Comparison of ENCODE assay signal across 8 cellular contexts in the genomic region with DNA sequence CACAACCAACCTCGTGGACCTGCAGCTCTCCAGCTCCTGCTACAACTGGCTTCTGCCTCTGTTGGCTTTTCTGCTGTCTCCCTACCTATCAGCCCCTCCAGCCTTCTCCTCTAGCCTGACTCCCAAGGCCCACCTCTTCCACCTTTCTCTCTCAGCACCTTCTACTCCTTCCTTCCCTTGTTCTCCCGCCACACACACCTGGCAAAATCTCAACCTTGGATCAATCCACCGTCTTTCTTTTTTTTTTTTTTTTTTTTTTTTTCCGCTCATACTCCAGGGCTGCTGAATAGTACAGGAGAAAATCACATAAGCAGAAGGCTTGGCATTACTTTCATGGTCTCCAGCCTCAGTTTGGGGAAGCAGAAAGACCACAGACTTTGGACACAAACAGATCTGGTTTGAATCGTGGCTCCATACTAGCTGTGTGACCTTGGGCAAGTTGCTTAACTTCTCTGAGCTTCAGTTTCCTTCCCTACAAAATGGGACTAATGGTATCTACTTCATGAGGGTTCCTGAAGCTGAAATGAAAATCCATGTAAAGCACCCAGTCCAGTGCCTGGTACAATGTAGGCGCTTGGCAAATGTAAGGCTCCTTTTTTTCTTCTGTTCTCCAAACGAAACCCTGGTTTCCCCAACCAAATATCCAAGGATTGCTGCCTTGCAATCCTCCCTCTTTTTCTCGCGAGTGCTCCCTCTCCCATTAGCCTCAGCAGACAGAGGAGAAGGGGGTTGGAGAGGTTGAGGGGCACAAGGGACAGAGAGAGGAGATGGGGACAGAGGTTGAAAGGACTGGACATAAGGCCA. TPM values are rescaled to one million over a fixed set of nuclear protein-coding genes. Genes with fewer than 3 reads are reported as not detected.
DNase-seq lines count a peak whose midpoint lies in the region; ATAC-seq, FAIRE-seq and TF ChIP-seq lines count a peak whose summit lies in the region.

No MANE protein-coding gene starts in this region.

- H3K9me3 Mint-ChIP-seq in naive thymus-derived CD8-positive, alpha-beta T cell, result peaks cover 0 to 7% (median 0%) of the 10 kb centered on the region in 9 donors

- CTCF ChIA-PET in A673 (lab: Charles Lee), result no interaction called here
- CTCF ChIA-PET in H1 (lab: Charles Lee; ENCODE audit: partially characterized antibody), result no interaction called here

- WGBS in H1 (ENCODE audit: extremely low coverage in 1 of 2, insufficient coverage in 1 of 2, insufficient read length in 1 of 2, insufficient replicate concordance in 2 of 2, low coverage in 1 of 2, low lambda C conversion rate in 2 of 2, missing lambda C conversion rate in 1 of 2), 2 experiments, result 73% methylated on average over 4 of the region's 9 CpGs; no CpG with 5 or more reads in 1 of the 2 experiments

- BruUV-seq in A673 (replicated peaks; lab: Mats Ljungman, UMichigan), result no TSS peak

- H2AFZ ChIP-seq in H1 (ENCODE audit: low read length), result no peak overlapping the region

- peak overlapping the region; percentile 70 to 97 for H3K4me2 ChIP-seq in H1 (ENCODE audit: insufficient read depth in 1 of 2, low read depth in 2 of 2, low read length in 2 of 2)

- peaks cover 14 to 44% (median 28%) of the 10 kb centered on the region in 5 donors for H3K27me3 Mint-ChIP-seq in naive thymus-derived CD8-positive, alpha-beta T cell

- no peak for FAIRE-seq in H1 (lab: Jason Lieb, UNC)

- TF ChIP-seq CTCF in A673 (conservative IDR thresholded peaks at IDR 0.05; ENCODE audit: low read depth, low read length) (no peak), LNCaP clone FGC (IDR thresholded peaks at IDR 0.05; ENCODE audit: control insufficient read depth, extremely low read depth, insufficient read depth) (no peak), H1 (IDR thresholded peaks at IDR 0.05; ENCODE audit: control extremely low read depth in 1 of 3, insufficient read depth in 1 of 3, low read depth in 1 of 3, low read length in 3 of 3) (no peak), mucosa of descending colon (IDR thresholded peaks at IDR 0.05) (no peak)

- peak overlapping the region; percentile 50; the same call in 1 of the 2 replicates for H2BK12ac ChIP-seq in H1 (ENCODE audit: low read depth, low read length)

- no peak overlapping the region for H2BK20ac ChIP-seq in H1 (ENCODE audit: low read length)

- H3K23me2 ChIP-seq in H1 (ENCODE audit: low read depth, low read length), result no peaks in the 10 kb centered on the region; the same call in 1 of the 2 replicates

- POLR2A ChIA-PET in A673 (lab: Charles Lee; ENCODE audit: low non-redundant PET), result no interaction called here
- POLR2A ChIA-PET in H1 (lab: Charles Lee; ENCODE audit: partially characterized antibody), result interaction anchor here (0.9 to 1.5 kb wide), 5 partner anchors 11 to 41 kb away, joined by 3 to 5 read pairs (median 3); partner anchors contain the start of gene GNL3L
- POLR2A ChIA-PET in naive thymus-derived CD8-positive, alpha-beta T cell (lab: Charles Lee), result no interaction called here

- H3K4me1 Mint-ChIP-seq in naive thymus-derived CD8-positive, alpha-beta T cell, result peaks cover 0 to 13% (median 7%) of the 10 kb centered on the region in 4 donors

- no peaks in the 10 kb centered on the region for H3K27me3 ChIP-seq in A673 (replicated peaks; ENCODE audit: insufficient read depth, low read depth, low read length, poor library complexity)
- no peaks in the 10 kb centered on the region for H3K27me3 ChIP-seq in H1 (replicated peaks in 1 of 4; ENCODE audit: control insufficient read depth in 3 of 4, extremely low read depth in 1 of 4, insufficient read depth in 3 of 4, low read length in 3 of 4)

- H2BK15ac ChIP-seq in H1 (ENCODE audit: low read length), result 0 out of 2 replicates have a peak overlapping the region, but pooled peaks have one; percentile 29

- DNase-seq in A673 (ENCODE audit: low spot score), result no peak
- no peak for DNase-seq in LNCaP clone FGC (ENCODE audit: low read depth)
- no peak for DNase-seq in H1 (ENCODE audit: low read depth in 1 of 2, low spot score in 2 of 2)
- DNase-seq in naive thymus-derived CD8-positive, alpha-beta T cell, result no peak
- no peak for DNase-seq in ACHN
- DNase-seq in mucosa of descending colon, result no peak
- no peak for DNase-seq in mucosa of gallbladder (ENCODE audit: low spot score)

- no peaks in the 10 kb centered on the region for H3K4me1 ChIP-seq in A673 (ENCODE audit: insufficient read depth, low read length, poor library complexity, severe bottlenecking)
- H3K4me1 ChIP-seq in H1 (replicated peaks in 1 of 4; ENCODE audit: control insufficient read depth in 3 of 4, insufficient read depth in 4 of 4, low read length in 3 of 4), result peaks cover 0 to 9% (median 7%) of the 10 kb centered on the region in 4 experiments; a peak in 3 of 7 replicates
- no peaks in the 10 kb centered on the region for H3K4me1 ChIP-seq in mucosa of descending colon (ENCODE audit: low read depth)

- TF ChIP-seq POLR2A in H1 (IDR thresholded peaks at IDR 0.05; ENCODE audit: control extremely low read depth in 1 of 2, low read depth in 2 of 2, low read length in 2 of 2), result no peak

- no peak overlapping the region for H3K4ac ChIP-seq in H1 (replicated peaks; ENCODE audit: insufficient read length, low read depth, low read length)

- TF ChIP-seq EP300 in H1 (IDR thresholded peaks at IDR 0.05; ENCODE audit: borderline replicate concordance in 1 of 2, low read depth in 2 of 2, low read length in 2 of 2), result no peak

- peaks cover 2 to 55% of the 10 kb centered on the region in 2 experiments; a peak in 2 of 4 replicates for H3K79me2 ChIP-seq in H1 (ENCODE audit: control insufficient read depth in 1 of 2, insufficient read depth in 2 of 2, low read length in 2 of 2)

- H4K91ac ChIP-seq in H1 (replicated peaks; ENCODE audit: insufficient read length, low read length), result peak overlapping the region; percentile 25

- no peak for TF ChIP-seq RAD21 in H1 (IDR thresholded peaks at IDR 0.05 in 1 of 2, conservative IDR thresholded peaks at IDR 0.05 in 1 of 2; ENCODE audit: low read depth in 2 of 2, low read length in 2 of 2)

- H3K14ac ChIP-seq in H1 (ENCODE audit: insufficient read length), result no peak overlapping the region

- H3K27ac ChIP-seq in A673 (ENCODE audit: low read depth, low read length, poor library complexity, severe bottlenecking) (peak overlapping the region; percentile 85), H1 (ENCODE audit: low read depth, low read length) (no peak overlapping the region)

- H3K36me3 ChIP-seq in A673 (ENCODE audit: insufficient read depth, low read length, poor library complexity, severe bottlenecking) (no peaks in the 10 kb centered on the region), H1 (ENCODE audit: control insufficient read depth in 2 of 4, insufficient read depth in 4 of 4, low read length in 3 of 4) (no peaks in the 10 kb centered on the region), mucosa of descending colon (ENCODE audit: low read depth) (no peaks in the 10 kb centered on the region)

- H2BK5ac ChIP-seq in H1 (ENCODE audit: low read depth, low read length), result no peak overlapping the region

- no peak for ATAC-seq in naive thymus-derived CD8-positive, alpha-beta T cell
- ATAC-seq in mucosa of descending colon, result no peak
- no peak for ATAC-seq in esophagus mucosa

- H4K20me1 ChIP-seq in H1 (replicated peaks in 1 of 2; ENCODE audit: control insufficient read depth in 1 of 2, insufficient read depth in 2 of 2, low read length in 2 of 2), result peaks cover 0 to 2% of the 10 kb centered on the region in 2 experiments

- H3K23ac ChIP-seq in H1 (ENCODE audit: insufficient read length), result no peak overlapping the region

- intact Hi-C loops in A673 (cut with micrococcal nuclease; ENCODE audit: unreplicated experiment), result loop anchor here (2.0 kb wide), 1 partner anchor 36 kb away; the partner anchor contains the start of gene GNL3L
- intact Hi-C loops in mucosa of descending colon (cut with DNase I, micrococcal nuclease), result no loop called here

- H3K79me1 ChIP-seq in H1 (ENCODE audit: low read depth, low read length), result no peaks in the 10 kb centered on the region; the same call in 1 of the 2 replicates

- no peak overlapping the region for H4K8ac ChIP-seq in H1 (ENCODE audit: extremely low read depth, insufficient read depth, low read length)

- H3K27ac Mint-ChIP-seq in naive thymus-derived CD8-positive, alpha-beta T cell, result peak overlapping the region in 4 of 10 donors; percentile 43 to 72 (median 50)

- in situ Hi-C loops in ACHN (cut with HindIII; ENCODE audit: low pct_ligation_motif_present, low pct_unique_long_range_greater_than_20kb, low sequenced_read_pairs), result no loop called here

- no peak overlapping the region for H4K5ac ChIP-seq in H1 (ENCODE audit: insufficient read length, low read depth, low read length)

- peak overlapping the region; percentile 76 for H3K4me3 ChIP-seq in A673 (ENCODE audit: low read depth, low read length, poor library complexity, severe bottlenecking)
- peak overlapping the region; percentile 29; the same call in 1 of the 2 replicates for H3K4me3 ChIP-seq in LNCaP clone FGC (ENCODE audit: low read depth, low read length)
- peak overlapping the region; percentile 62 to 87 (median 72) for H3K4me3 ChIP-seq in H1 (ENCODE audit: extremely low read depth in 1 of 4, insufficient read depth in 2 of 4, low read depth in 3 of 4, low read length in 4 of 4)
- no peak overlapping the region for H3K4me3 ChIP-seq in mucosa of descending colon

- H3K9me3 ChIP-seq in A673 (ENCODE audit: low read depth, low read length, poor library complexity, severe bottlenecking) (no peaks in the 10 kb centered on the region), H1 (ENCODE audit: insufficient read depth in 2 of 2, low read depth in 1 of 2, low read length in 1 of 2) (no peaks in the 10 kb centered on the region), mucosa of descending colon (no peaks in the 10 kb centered on the region)

- H3K36me3 Mint-ChIP-seq in naive thymus-derived CD8-positive, alpha-beta T cell, result peaks cover 0 to 3% (median 3%) of the 10 kb centered on the region in 3 donors

- H3K9ac ChIP-seq in H1 (replicated peaks in 1 of 4; ENCODE audit: extremely low read depth in 1 of 4, low read depth in 3 of 4, low read length in 3 of 4), result peak overlapping the region; percentile 41 to 62 (median 44); a peak in 4 of 7 replicates

- H3K18ac ChIP-seq in H1 (ENCODE audit: extremely low read depth, low read length), result no peak overlapping the region; the same call in none of the 2 replicates

- peak overlapping the region; percentile 46 to 77 (median 70) for H3K4me3 Mint-ChIP-seq in naive thymus-derived CD8-positive, alpha-beta T cell

- no peak overlapping the region for H2BK120ac ChIP-seq in H1 (replicated peaks; ENCODE audit: low read depth, low read length)

- no peak overlapping the region for H2AK5ac ChIP-seq in H1 (ENCODE audit: low read depth, low read length)

- H3K56ac ChIP-seq in H1 (replicated peaks; ENCODE audit: insufficient read length, low read depth, low read length), result no peak overlapping the region

RNA-seq across cellular contexts. Expression of gene FGD1, which starts 1.7 kb away (rescaled TPM):
- total RNA-seq in A673 (2021) (21.5 and 27.1 TPM in 2 replicates), mucosa of descending colon (1 to 10 TPM; 2.0 to 8.1 (median 3.5) TPM), mucosa of gallbladder (5.4 TPM), esophagus mucosa (8.2 TPM)
- 33.8 and 34.9 TPM in 2 replicates for total RNA-seq in H1 (2021; fragmentation: NEBNext Ultra II Directional; extraction: Animal tissue kit (Norgen Biotek cat#: 25700))
- polyA plus RNA-seq in H1 (2011; rRNA removed), result 6.8 and 10.4 TPM in 2 replicates
- 6.1 TPM for polyA plus RNA-seq in H1 (2011; cell fraction: cytosol; rRNA removed)
- 15.1 TPM for polyA plus RNA-seq in H1 (2011; cell fraction: nucleus; rRNA removed)
- polyA plus RNA-seq in H1 (2012, experiment 1 of 2), result 20.3 to 25.8 TPM (median 23.9 TPM) in 4 replicates
- 25.0 TPM for polyA plus RNA-seq in H1 (2012, experiment 2 of 2)
- 20.7 TPM for polyA plus RNA-seq in H1 (2013, experiment 1 of 2)
- polyA plus RNA-seq in H1 (2013, experiment 2 of 2), result 20.8 TPM
- 6.8 and 9.6 TPM in 2 replicates for polyA minus RNA-seq in H1 (2011; rRNA and poly(A)+ RNA removed)
- polyA minus RNA-seq in H1 (2011; cell fraction: cytosol; rRNA and poly(A)+ RNA removed), result 14.6 TPM
- polyA minus RNA-seq in H1 (2011; cell fraction: nucleus; rRNA and poly(A)+ RNA removed), result 7.5 TPM
- under 1 TPM in 1 of 2 experiments, not detected in 1; 0.11 TPM for total RNA-seq in naive thymus-derived CD8-positive, alpha-beta T cell
- polyA plus RNA-seq in naive thymus-derived CD8-positive, alpha-beta T cell, result 1 to 10 TPM in 2 of 3 donors, under 1 TPM in 1; 0.89 to 1.8 (median 1.0) TPM

RNA-seq across cellular contexts. Expression of gene GNL3L, which starts 35.7 kb away (rescaled TPM):
- total RNA-seq in A673 (2021) (71.8 and 89.3 TPM in 2 replicates), mucosa of descending colon (10 to 100 TPM; 23.2 to 33.5 (median 30.2) TPM), mucosa of gallbladder (32.9 TPM), esophagus mucosa (25.7 TPM)
- total RNA-seq in H1 (2021; fragmentation: NEBNext Ultra II Directional; extraction: Animal tissue kit (Norgen Biotek cat#: 25700)), result 70.6 and 71.2 TPM in 2 replicates
- 19.1 and 20.4 TPM in 2 replicates for polyA plus RNA-seq in H1 (2011; rRNA removed)
- 23.1 TPM for polyA plus RNA-seq in H1 (2011; cell fraction: cytosol; rRNA removed)
- polyA plus RNA-seq in H1 (2011; cell fraction: nucleus; rRNA removed), result 26.3 TPM
- 21.9 to 29.3 TPM (median 28.8 TPM) in 4 replicates for polyA plus RNA-seq in H1 (2012, experiment 1 of 2)
- polyA plus RNA-seq in H1 (2012, experiment 2 of 2), result 19.1 TPM
- 25.4 TPM for polyA plus RNA-seq in H1 (2013, experiment 1 of 2)
- polyA plus RNA-seq in H1 (2013, experiment 2 of 2), result 22.3 TPM
- 61.9 and 66.7 TPM in 2 replicates for polyA minus RNA-seq in H1 (2011; rRNA and poly(A)+ RNA removed)
- polyA minus RNA-seq in H1 (2011; cell fraction: cytosol; rRNA and poly(A)+ RNA removed), result 41.2 TPM
- 31.9 TPM for polyA minus RNA-seq in H1 (2011; cell fraction: nucleus; rRNA and poly(A)+ RNA removed)
- total RNA-seq in naive thymus-derived CD8-positive, alpha-beta T cell, result 10 to 100 TPM; 54.8 to 55.3 TPM
- 10 to 100 TPM; 22.5 to 43.1 (median 33.3) TPM for polyA plus RNA-seq in naive thymus-derived CD8-positive, alpha-beta T cell

RNA-seq across cellular contexts. Expression of gene TSR2, which starts 54.2 kb away (rescaled TPM):
- total RNA-seq in A673 (2021), result 40.8 and 41.6 TPM in 2 replicates
- total RNA-seq in H1 (2021; fragmentation: NEBNext Ultra II Directional; extraction: Animal tissue kit (Norgen Biotek cat#: 25700)), result 44.2 and 49.4 TPM in 2 replicates
- polyA plus RNA-seq in H1 (2011; rRNA removed), result 15.1 and 18.0 TPM in 2 replicates
- 34.5 TPM for polyA plus RNA-seq in H1 (2011; cell fraction: cytosol; rRNA removed)
- polyA plus RNA-seq in H1 (2011; cell fraction: nucleus; rRNA removed), result 11.3 TPM
- 57.5 to 67.9 TPM (median 63.7 TPM) in 4 replicates for polyA plus RNA-seq in H1 (2012, experiment 1 of 2)
- 30.4 TPM for polyA plus RNA-seq in H1 (2012, experiment 2 of 2)
- polyA plus RNA-seq in H1 (2013, experiment 1 of 2), result 35.2 TPM
- 34.4 TPM for polyA plus RNA-seq in H1 (2013, experiment 2 of 2)
- polyA minus RNA-seq in H1 (2011; rRNA and poly(A)+ RNA removed), result 5.2 and 5.5 TPM in 2 replicates
- polyA minus RNA-seq in H1 (2011; cell fraction: cytosol; rRNA and poly(A)+ RNA removed), result 6.8 TPM
- 4.1 TPM for polyA minus RNA-seq in H1 (2011; cell fraction: nucleus; rRNA and poly(A)+ RNA removed)
- 10 to 100 TPM; 44.5 to 47.3 TPM for total RNA-seq in naive thymus-derived CD8-positive, alpha-beta T cell
- polyA plus RNA-seq in naive thymus-derived CD8-positive, alpha-beta T cell, result 10 to 100 TPM; 65.8 to 83.4 (median 66.4) TPM
- 10 to 100 TPM; 36.4 to 49.0 (median 36.7) TPM for total RNA-seq in mucosa of descending colon
- 34.3 TPM for total RNA-seq in mucosa of gallbladder
- 21.5 TPM for total RNA-seq in esophagus mucosa
